Comparison of ENCODE assay signal across 8 cellular contexts in the genomic region with DNA sequence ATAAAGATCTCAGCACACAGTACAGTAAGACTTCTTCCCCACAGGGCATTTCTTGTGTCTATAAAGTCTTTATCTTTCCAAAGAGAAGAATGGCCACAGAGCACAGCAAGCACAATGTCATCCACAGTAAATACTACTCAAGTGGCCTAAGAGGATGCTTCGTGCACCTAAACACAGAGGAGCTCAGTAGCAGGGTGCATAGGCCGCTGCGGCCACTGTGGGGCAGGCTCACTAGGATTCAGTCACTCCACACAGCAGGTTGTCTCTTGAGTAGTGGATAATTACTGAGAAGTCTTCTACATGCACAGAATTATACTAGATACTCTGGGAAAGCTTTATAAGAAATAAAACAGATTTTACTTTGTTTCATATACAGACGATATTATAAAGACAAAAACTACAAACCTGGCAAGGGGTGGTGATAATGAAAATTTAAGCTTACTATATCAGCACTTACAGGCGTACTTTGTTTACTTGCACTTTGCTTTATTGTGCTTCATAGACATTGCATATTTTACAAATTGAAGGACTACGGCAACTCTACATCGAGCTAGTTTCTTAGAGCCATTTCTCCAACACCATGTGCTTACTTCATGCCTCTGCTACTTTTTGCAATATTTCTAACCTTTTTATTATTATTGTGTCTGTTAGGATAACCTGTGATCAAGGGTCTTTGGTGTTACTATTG.
DNase-seq lines count a peak whose midpoint lies in the region; ATAC-seq and TF ChIP-seq lines count a peak whose summit lies in the region.

No MANE protein-coding gene starts in this region.

- H3K27me3 ChIP-seq in OCI-LY1 (ENCODE audit: insufficient read depth, low read length) (no peaks in the 10 kb centered on the region), heart right ventricle (no peaks in the 10 kb centered on the region)
- no peaks in the 10 kb centered on the region for H3K27me3 ChIP-seq in effector memory CD4-positive, alpha-beta T cell (replicated peaks; ENCODE audit: control insufficient read depth, insufficient read depth, low read length, poor library complexity, severe bottlenecking)

- no peaks in the 10 kb centered on the region for H3K36me3 ChIP-seq in OCI-LY1 (ENCODE audit: insufficient read depth, low read length)
- no peaks in the 10 kb centered on the region for H3K36me3 ChIP-seq in heart right ventricle
- H3K36me3 ChIP-seq in effector memory CD4-positive, alpha-beta T cell (ENCODE audit: control insufficient read depth, insufficient read depth, low read length), result no peaks in the 10 kb centered on the region

- CTCF ChIA-PET in activated naive CD4-positive, alpha-beta T cell treated with anti-CD3 and anti-CD28 coated beads, Interleukin-2, amount 10 ng/mL, durations not matched to agents 7 days and 5 days (lab: Charles Lee), result interaction anchor here (0.9 to 1.7 kb wide), 4 partner anchors 9 to 464 kb away, joined by 3 to 5 read pairs (median 4); no protein-coding TSS in a partner anchor

- 89 to 91% methylated on average over 7 of the region's 7 CpGs for WGBS in heart right ventricle, 2 donors

- H3K79me2 ChIP-seq in OCI-LY1 (ENCODE audit: insufficient read depth, low read length), result no peaks in the 10 kb centered on the region

- TF ChIP-seq CTCF in GM12875 (IDR thresholded peaks at IDR 0.05; ENCODE audit: borderline replicate concordance, insufficient read depth, low read depth, low read length) (peak; percentile 31; the same call in 1 of the 2 replicates), OCI-LY1 (IDR thresholded peaks at IDR 0.05; ENCODE audit: low read length) (peak; percentile 64), heart right ventricle (IDR thresholded peaks at IDR 0.05) (peak in 6 of 9 donors; percentile 34 to 51 (median 43))

- H4K20me1 ChIP-seq in OCI-LY1 (ENCODE audit: insufficient read depth, low read length), result no peaks in the 10 kb centered on the region

- H3K27ac ChIP-seq in OCI-LY1 (ENCODE audit: low read depth, low read length, poor library complexity, severe bottlenecking) (no peak overlapping the region), heart right ventricle (no peak overlapping the region)
- no peak overlapping the region for H3K27ac ChIP-seq in effector memory CD4-positive, alpha-beta T cell (ENCODE audit: insufficient read depth, low read length, poor library complexity, severe bottlenecking)

- H3K9me3 ChIP-seq in OCI-LY1 (ENCODE audit: low read length), result 0 out of 2 replicates have a peak, but pooled peaks cover 4% of the 10 kb centered on the region
- no peaks in the 10 kb centered on the region for H3K9me3 ChIP-seq in heart right ventricle
- no peaks in the 10 kb centered on the region for H3K9me3 ChIP-seq in effector memory CD4-positive, alpha-beta T cell (ENCODE audit: control insufficient read depth, low read length)

- H3K9me3 Mint-ChIP-seq in activated naive CD4-positive, alpha-beta T cell treated with anti-CD3 and anti-CD28 coated beads, Interleukin-2, amount 10 ng/mL, durations not matched to agents 7 days and 5 days, result no peaks in the 10 kb centered on the region

- H3F3A ChIP-seq in OCI-LY1 (ENCODE audit: insufficient read depth, low read length), result no peaks in the 10 kb centered on the region

- no peak overlapping the region for H3K4me3 Mint-ChIP-seq in activated naive CD4-positive, alpha-beta T cell treated with anti-CD3 and anti-CD28 coated beads, Interleukin-2, amount 10 ng/mL, durations not matched to agents 7 days and 5 days

- ATAC-seq in heart right ventricle (peak in 5 of 8 donors; percentile 42 to 70 (median 61)), GM18870 (IDR thresholded peaks at IDR 0.05; ENCODE audit: unreplicated experiment) (no peak)

- no peaks in the 10 kb centered on the region for H3K36me3 Mint-ChIP-seq in activated naive CD4-positive, alpha-beta T cell treated with anti-CD3 and anti-CD28 coated beads, Interleukin-2, amount 10 ng/mL, durations not matched to agents 7 days and 5 days

- H3K4me3 ChIP-seq in GM12875 (ENCODE audit: low read depth, low read length) (no peak overlapping the region), OCI-LY1 (ENCODE audit: low read depth, low read length, poor library complexity, severe bottlenecking) (no peak overlapping the region), heart right ventricle (no peak overlapping the region)
- no peak overlapping the region for H3K4me3 ChIP-seq in effector memory CD4-positive, alpha-beta T cell (ENCODE audit: insufficient read depth, low read depth, low read length, poor library complexity, severe bottlenecking)

- intact Hi-C loops in heart right ventricle (cut with DNase I), result no loop called here

- H3K9me2 ChIP-seq in OCI-LY1 (ENCODE audit: low read depth, low read length), result no peaks in the 10 kb centered on the region

- peaks cover 7% of the 10 kb centered on the region for H3K4me1 ChIP-seq in OCI-LY1 (ENCODE audit: insufficient read depth, low read length, severe bottlenecking)
- H3K4me1 ChIP-seq in heart right ventricle, result peaks cover 0 to 19% (median 0%) of the 10 kb centered on the region in 9 donors
- no peaks in the 10 kb centered on the region for H3K4me1 ChIP-seq in effector memory CD4-positive, alpha-beta T cell (ENCODE audit: control insufficient read depth, insufficient read depth, low read length, poor library complexity, severe bottlenecking)

- H3K9ac ChIP-seq in OCI-LY1 (ENCODE audit: low read length), result no peak overlapping the region

- H2AFZ ChIP-seq in OCI-LY1 (ENCODE audit: low read length), result no peak overlapping the region

- DNase-seq in A172 (ENCODE audit: low spot score) (peak; percentile 5), heart right ventricle (peak in 1 of 2 donors; percentile 21), AG20443 (ENCODE audit: low spot score) (no peak)
- no peak for DNase-seq in effector memory CD4-positive, alpha-beta T cell
- no peak for DNase-seq in activated naive CD4-positive, alpha-beta T cell treated with anti-CD3 and anti-CD28 coated beads, Interleukin-2, amount 10 ng/mL, durations not matched to agents 7 days and 5 days

- peaks cover 11% of the 10 kb centered on the region for H3K4me1 Mint-ChIP-seq in activated naive CD4-positive, alpha-beta T cell treated with anti-CD3 and anti-CD28 coated beads, Interleukin-2, amount 10 ng/mL, durations not matched to agents 7 days and 5 days

- no peak overlapping the region for H3K27ac Mint-ChIP-seq in activated naive CD4-positive, alpha-beta T cell treated with anti-CD3 and anti-CD28 coated beads, Interleukin-2, amount 10 ng/mL, durations not matched to agents 7 days and 5 days

- no peak overlapping the region for H3K4me2 ChIP-seq in OCI-LY1 (ENCODE audit: low read length)

- H3K27me3 Mint-ChIP-seq in activated naive CD4-positive, alpha-beta T cell treated with anti-CD3 and anti-CD28 coated beads, Interleukin-2, amount 10 ng/mL, durations not matched to agents 7 days and 5 days, result no peaks in the 10 kb centered on the region
